15 cellular contexts compared by ENCODE assay signal in the genomic region with DNA sequence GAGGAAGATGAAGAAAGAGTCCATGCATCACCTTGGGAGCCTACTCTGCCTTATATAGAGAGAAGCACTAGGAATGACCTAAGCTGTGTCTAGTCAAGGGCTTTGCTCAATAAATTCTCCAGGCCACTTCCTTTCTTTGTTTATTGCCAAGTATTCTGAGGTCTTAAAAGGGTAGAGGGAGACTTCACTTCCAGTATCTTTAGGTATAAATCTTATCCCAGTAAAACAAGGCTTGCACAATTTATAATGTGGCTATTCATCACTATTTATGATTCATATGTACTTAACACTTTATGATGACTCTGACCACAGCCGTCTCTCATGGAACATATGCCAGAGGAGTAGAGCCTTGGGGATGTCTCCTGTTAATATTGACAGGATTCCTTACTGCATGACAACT.
DNase-seq lines count a peak whose midpoint lies in the region; FAIRE-seq and TF ChIP-seq lines count a peak whose summit lies in the region.
"Had no signal": no experiment of that assay in that cellular context is flagged by ENCODE, and none has a peak within 500 bp of the region (broad histone marks: within the 10 kb centered on the region; RNA-seq: fewer than 3 reads in every experiment).

No MANE protein-coding gene starts in this region.

- H3K9me3 Mint-ChIP-seq in Calu3 (ENCODE audit: low read depth, unreplicated experiment) = no peaks in the 10 kb centered on the region

- peak; percentile 70 for FAIRE-seq in HTR-8/SVneo (lab: Jason Lieb, UNC)
- FAIRE-seq: GM18507 had no signal

- WGBS in mesodermal cell (ENCODE audit: insufficient coverage in 2 of 2), 2 experiments = no CpG with 5 or more reads among the region's 1 CpG

- H3K27ac ChIP-seq in caudate nucleus (ENCODE audit: low read depth, low read length) (peak overlapping the region; percentile 77), mesodermal cell (ENCODE audit: low read depth, low read length, severe bottlenecking) (peak overlapping the region; percentile 80), substantia nigra (ENCODE audit: low read depth, low read length, poor library complexity, severe bottlenecking) (no peak overlapping the region)
- H3K27ac ChIP-seq: 22Rv1, coronary artery, PC-9, VCaP had no signal

- TF ChIP-seq CTCF in Calu3 (IDR thresholded peaks at IDR 0.05; ENCODE audit: unreplicated experiment) = no peak

- no peak overlapping the region for H3K4me3 Mint-ChIP-seq in Calu3 (ENCODE audit: low read depth, unreplicated experiment)

- no TSS peak for BruUV-seq in Calu3 (replicated peaks; lab: Mats Ljungman, UMichigan)

- H3K36me3 ChIP-seq in mesodermal cell (ENCODE audit: control insufficient read depth, insufficient read depth, low read length) = no peaks in the 10 kb centered on the region
- H3K36me3 ChIP-seq: spleen had no signal

- no peak overlapping the region for H3K4me3 ChIP-seq in mesodermal cell (ENCODE audit: extremely low read depth, insufficient read depth, low read length, poor library complexity, severe bottlenecking)
- H3K4me3 ChIP-seq: coronary artery, PC-9, spleen had no signal

- intact Hi-C loops in posterior vena cava (cut with DNase I) = no loop called here
- intact Hi-C loops in Calu3 (cut with micrococcal nuclease; ENCODE audit: unreplicated experiment) = no loop called here

- H3K4me1 Mint-ChIP-seq in Calu3 (ENCODE audit: low read depth, unreplicated experiment) = peaks cover 59% of the 10 kb centered on the region

- H3K4me1 ChIP-seq in mesodermal cell (ENCODE audit: control insufficient read depth, insufficient read depth, low read length, poor library complexity, severe bottlenecking) = peaks cover 41% of the 10 kb centered on the region

- H3K27ac Mint-ChIP-seq in Calu3 (ENCODE audit: unreplicated experiment) = no peak overlapping the region

- DNase-seq in A172 (ENCODE audit: low spot score) = peak; percentile 56
- peak; percentile 45 for DNase-seq in HTR-8/SVneo (ENCODE audit: insufficient read length, low spot score)
- DNase-seq in caudate nucleus (lab: John Stamatoyannopoulos, UW) = no peak
- no peak for DNase-seq in posterior vena cava (ENCODE audit: low spot score)
- DNase-seq in islet precursor cell = no peak
- no peak for DNase-seq in substantia nigra (lab: John Stamatoyannopoulos, UW)
- no peak for DNase-seq in Calu3
- DNase-seq: DMS79, spleen had no signal

- no peaks in the 10 kb centered on the region for H3K36me3 Mint-ChIP-seq in Calu3 (ENCODE audit: insufficient read depth, unreplicated experiment)

- no peaks in the 10 kb centered on the region for H3K9me3 ChIP-seq in mesodermal cell (ENCODE audit: control insufficient read depth, low read length)
- H3K9me3 ChIP-seq: spleen had no signal

- H3K27me3 Mint-ChIP-seq in Calu3 (ENCODE audit: unreplicated experiment) = no peaks in the 10 kb centered on the region

- CTCF ChIA-PET in Calu3 (lab: Charles Lee) = interaction anchor here (1.1 kb wide), 1 partner anchor 68 kb away, joined by 3 read pairs; no protein-coding TSS in a partner anchor

Comparison
In these comparisons a context has a peak if more than half of its experiments do, and no peak if none do; other contexts are left out.
1. DNase-seq: peak in A172 (single experiment) and HTR-8/SVneo (single experiment); none in caudate nucleus (0 of 61), posterior vena cava (single experiment), islet precursor cell (single experiment), substantia nigra (0 of 49) and Calu3 (single experiment).